ENCODE assay signal across 1 cellular context in genomic region chr12:45990468-45991288, GRCh38.
TF ChIP-seq lines count a peak whose summit lies in the region.

TSS of gene SCAF11 (minus strand) at chr12:45990574. CDS start at chr12:45964167, 26,407 bp downstream.

TF ChIP-seq in HepG2, 621 proteins besides CTCF, POLR2A, EP300 and RAD21 (continued from another document and continues in another):
- TF ChIP-seq THRA (CRISPR knock-in tag; IDR thresholded peaks at IDR 0.05; ENCODE audit: borderline replicate concordance) (peak; percentile 74), HNF4A (CRISPR knock-in tag; IDR thresholded peaks at IDR 0.05) (peak; percentile 98), RBM22 (optimal IDR thresholded peaks at IDR 0.05; ENCODE audit: low read length) (peak; percentile 46), ZBTB4 (CRISPR knock-in tag; IDR thresholded peaks at IDR 0.05; ENCODE audit: borderline replicate concordance) (peak; percentile 80; the same call in 1 of the 2 replicates), NR1H2 (CRISPR knock-in tag; IDR thresholded peaks at IDR 0.05; ENCODE audit: borderline replicate concordance, low read depth) (no peak), MTF1 (CRISPR knock-in tag; IDR thresholded peaks at IDR 0.05) (no peak), NFIC (IDR thresholded peaks at IDR 0.05; ENCODE audit: low read length) (0 out of 2 replicates have a peak, but pooled peaks have one; percentile 32), ARID2 (CRISPR knock-in tag; IDR thresholded peaks at IDR 0.05; ENCODE audit: borderline replicate concordance) (no peak), HMG20A (CRISPR knock-in tag; IDR thresholded peaks at IDR 0.05; ENCODE audit: borderline replicate concordance) (peak; percentile 60; the same call in 1 of the 2 replicates), SIN3A (IDR thresholded peaks at IDR 0.05; ENCODE audit: borderline replicate concordance, low read depth, low read length) (no peak), ZNF329 (CRISPR knock-in tag; IDR thresholded peaks at IDR 0.05; ENCODE audit: low read depth) (peak; percentile 94), MNT (IDR thresholded peaks at IDR 0.05) (peak; percentile 88), ZBTB43 (CRISPR knock-in tag; conservative IDR thresholded peaks at IDR 0.05) (peak; percentile 81), GLI4 (CRISPR knock-in tag; IDR thresholded peaks at IDR 0.05; ENCODE audit: borderline replicate concordance) (peak; percentile 72; the same call in 1 of the 2 replicates), ZNF576 (CRISPR knock-in tag; IDR thresholded peaks at IDR 0.05) (no peak), THAP11 (CRISPR knock-in tag; IDR thresholded peaks at IDR 0.05) (peak; percentile 85; the same call in 1 of the 2 replicates), TEAD2 (CRISPR knock-in tag; IDR thresholded peaks at IDR 0.05) (no peak), HNRNPK (IDR thresholded peaks at IDR 0.05; ENCODE audit: low read depth, low read length, poor library complexity, severe bottlenecking) (peak; percentile 97), ZNF24 (IDR thresholded peaks at IDR 0.05) (0 out of 2 replicates have a peak, but pooled peaks have one; percentile 11), ZNF234 (CRISPR knock-in tag; conservative IDR thresholded peaks at IDR 0.05) (no peak; the same call in 1 of the 2 replicates), RERE (CRISPR knock-in tag; IDR thresholded peaks at IDR 0.05; ENCODE audit: low read depth) (peak; percentile 56; the same call in 1 of the 2 replicates), FOXA1 (IDR thresholded peaks at IDR 0.05) (no peak), FOXA1 (CRISPR knock-in tag; IDR thresholded peaks at IDR 0.05) (peak; percentile 36; the same call in 1 of the 2 replicates), MTERF4 (CRISPR knock-in tag; IDR thresholded peaks at IDR 0.05) (peak; percentile 97), NKX3-1 (CRISPR knock-in tag; IDR thresholded peaks at IDR 0.05) (peak; percentile 54), KAT7 (CRISPR knock-in tag; IDR thresholded peaks at IDR 0.05; ENCODE audit: borderline replicate concordance) (peak; percentile 7; the same call in 1 of the 2 replicates), ZBTB7A (CRISPR knock-in tag; IDR thresholded peaks at IDR 0.05) (no peak; the same call in 1 of the 2 replicates), NAIF1 (CRISPR knock-in tag; IDR thresholded peaks at IDR 0.05; ENCODE audit: borderline replicate concordance) (peak; percentile 79; the same call in 1 of the 2 replicates), ZNF672 (CRISPR knock-in tag; IDR thresholded peaks at IDR 0.05) (peak; percentile 89; the same call in 1 of the 2 replicates), TBL1XR1 (IDR thresholded peaks at IDR 0.05; ENCODE audit: borderline replicate concordance, low read length, partially characterized antibody) (peak; percentile 14), RBAK (CRISPR knock-in tag; IDR thresholded peaks at IDR 0.05) (no peak), SNAPC4 (CRISPR knock-in tag; IDR thresholded peaks at IDR 0.05) (no peak; the same call in 1 of the 2 replicates), ZBTB3 (CRISPR knock-in tag; IDR thresholded peaks at IDR 0.05; ENCODE audit: borderline replicate concordance, low read depth) (peak; percentile 81), ZNF569 (CRISPR knock-in tag; IDR thresholded peaks at IDR 0.05; ENCODE audit: borderline replicate concordance) (no peak), RCOR2 (CRISPR knock-in tag; IDR thresholded peaks at IDR 0.05) (peak; percentile 70; the same call in 1 of the 2 replicates), FOXO1 (CRISPR knock-in tag; IDR thresholded peaks at IDR 0.05) (peak; percentile 83), GMEB2 (CRISPR knock-in tag; IDR thresholded peaks at IDR 0.05; ENCODE audit: low read depth) (peak; percentile 82), GZF1 (CRISPR knock-in tag; IDR thresholded peaks at IDR 0.05) (peak; percentile 24; the same call in 1 of the 2 replicates)
